ENCODE assay signal across 10 cellular contexts in genomic region chr1:44777547-44777946, GRCh38. TPM values are rescaled to one million over a fixed set of nuclear protein-coding genes. Genes with fewer than 3 reads are reported as not detected.
DNase-seq lines count a peak whose midpoint lies in the region; FAIRE-seq and TF ChIP-seq lines count a peak whose summit lies in the region.
"Had no signal": no experiment of that assay in that cellular context is flagged by ENCODE, and none has a peak within 500 bp of the region (broad histone marks: within the 10 kb centered on the region; RNA-seq: fewer than 3 reads in every experiment).

No MANE protein-coding gene starts in this region.

- no peak for TF ChIP-seq RAD21 in H1 (IDR thresholded peaks at IDR 0.05 in 1 of 2, conservative IDR thresholded peaks at IDR 0.05 in 1 of 2; ENCODE audit: low read depth in 2 of 2, low read length in 2 of 2)

- H3K9ac ChIP-seq in H1 (replicated peaks in 1 of 4; ENCODE audit: extremely low read depth in 1 of 4, low read depth in 3 of 4, low read length in 3 of 4) = peak overlapping the region in 3 of 4 experiments; percentile 1 to 97 (median 58); a peak in 3 of 7 replicates

- H3K4me2 ChIP-seq in H1 (ENCODE audit: insufficient read depth in 1 of 2, low read depth in 2 of 2, low read length in 2 of 2) = peak overlapping the region; percentile 93 to 98

- peaks cover 16% of the 10 kb centered on the region for H3K23me2 ChIP-seq in H1 (ENCODE audit: low read depth, low read length)

- H3K4me1 ChIP-seq in H1 (replicated peaks in 1 of 4; ENCODE audit: control insufficient read depth in 3 of 4, insufficient read depth in 4 of 4, low read length in 3 of 4) (peaks cover 0 to 8% (median 2%) of the 10 kb centered on the region in 4 experiments; a peak in 5 of 7 replicates), ascending aorta (peaks cover 8 to 9% of the 10 kb centered on the region in 2 donors)

- peak overlapping the region; percentile 53; the same call in 1 of the 2 replicates for H4K8ac ChIP-seq in H1 (ENCODE audit: extremely low read depth, insufficient read depth, low read length)

- TF ChIP-seq POLR2A in H1 (IDR thresholded peaks at IDR 0.05; ENCODE audit: control extremely low read depth in 1 of 2, low read depth in 2 of 2, low read length in 2 of 2) = no peak

- no peak overlapping the region for H2BK20ac ChIP-seq in H1 (ENCODE audit: low read length)

- H3K4me1 Mint-ChIP-seq in T-helper 2 cell treated with Interferon-gamma antibody and Interleukin-4, amounts not matched to agents 5 μg/mL and 100 μg/mL, for 36 hours (ENCODE audit: low read depth) = peaks cover 31% of the 10 kb centered on the region
- peaks cover 18% of the 10 kb centered on the region for H3K4me1 Mint-ChIP-seq in progenitor cell of endocrine pancreas (ENCODE audit: low read depth)

- H3K23ac ChIP-seq in H1 (ENCODE audit: insufficient read length) = no peak overlapping the region

- no peak for TF ChIP-seq EP300 in H1 (IDR thresholded peaks at IDR 0.05; ENCODE audit: borderline replicate concordance in 1 of 2, low read depth in 2 of 2, low read length in 2 of 2)

- H3K9me3 ChIP-seq in H1 (ENCODE audit: insufficient read depth in 2 of 2, low read depth in 1 of 2, low read length in 1 of 2) (no peaks in the 10 kb centered on the region), ascending aorta (no peaks in the 10 kb centered on the region)

- H2BK120ac ChIP-seq in H1 (replicated peaks; ENCODE audit: low read depth, low read length) = no peak overlapping the region

- POLR2A ChIA-PET in RWPE1 (lab: Yijun Ruan, JAX; ENCODE audit: low non-redundant PET) (no interaction called here), H1 (lab: Charles Lee; ENCODE audit: partially characterized antibody) (interaction anchor here (0.6 to 23.6 kb wide), 18 partner anchors 8 to 735 kb away, joined by 3 to 428 read pairs (median 16); partner anchors contain the start of genes BEST4, BTBD19, DYNLT4 and HECTD3)

- H3K4me3 ChIP-seq in H1 (ENCODE audit: extremely low read depth in 1 of 4, insufficient read depth in 2 of 4, low read depth in 3 of 4, low read length in 4 of 4) = peak overlapping the region in 3 of 4 experiments; percentile 68 to 95 (median 93); a peak in 4 of 8 replicates
- no peak overlapping the region for H3K4me3 ChIP-seq in ascending aorta

- H3K79me1 ChIP-seq in H1 (ENCODE audit: low read depth, low read length) = peaks cover 3% of the 10 kb centered on the region; the same call in 1 of the 2 replicates

- no peak overlapping the region for H2BK15ac ChIP-seq in H1 (ENCODE audit: low read length)

- no peak overlapping the region for H4K91ac ChIP-seq in H1 (replicated peaks; ENCODE audit: insufficient read length, low read length)

- peaks cover 15 to 33% of the 10 kb centered on the region in 2 experiments for H3K79me2 ChIP-seq in H1 (ENCODE audit: control insufficient read depth in 1 of 2, insufficient read depth in 2 of 2, low read length in 2 of 2)

- no peak for FAIRE-seq in H1 (lab: Jason Lieb, UNC)

- peak overlapping the region; percentile 8; the same call in 1 of the 2 replicates for H2BK5ac ChIP-seq in H1 (ENCODE audit: low read depth, low read length)

- no peak overlapping the region for H3K4ac ChIP-seq in H1 (replicated peaks; ENCODE audit: insufficient read length, low read depth, low read length)

- H3K36me3 ChIP-seq in H1 (ENCODE audit: control insufficient read depth in 2 of 4, insufficient read depth in 4 of 4, low read length in 3 of 4) = peaks cover 24 to 54% (median 34%) of the 10 kb centered on the region in 4 experiments
- peaks cover 20 to 43% of the 10 kb centered on the region in 2 donors for H3K36me3 ChIP-seq in ascending aorta

- H3K27me3 Mint-ChIP-seq in T-helper 2 cell treated with Interferon-gamma antibody and Interleukin-4, amounts not matched to agents 5 μg/mL and 100 μg/mL, for 36 hours (ENCODE audit: low read depth) = no peaks in the 10 kb centered on the region
- H3K27me3 Mint-ChIP-seq in progenitor cell of endocrine pancreas = no peaks in the 10 kb centered on the region

- H3K9me3 Mint-ChIP-seq in T-helper 2 cell treated with Interferon-gamma antibody and Interleukin-4, amounts not matched to agents 5 μg/mL and 100 μg/mL, for 36 hours = no peaks in the 10 kb centered on the region
- no peaks in the 10 kb centered on the region for H3K9me3 Mint-ChIP-seq in progenitor cell of endocrine pancreas (ENCODE audit: low read depth)

- H2AK5ac ChIP-seq in H1 (ENCODE audit: low read depth, low read length) = no peak overlapping the region

- CTCF ChIA-PET in RWPE1 (lab: Yijun Ruan, JAX) (interaction anchor here (0.6 kb wide), 1 partner anchor 214 kb away, joined by 5 read pairs; no protein-coding TSS in a partner anchor), H1 (lab: Charles Lee; ENCODE audit: partially characterized antibody) (interaction anchor here (0.6 to 1.2 kb wide), 2 partner anchors 12 to 557 kb away, joined by 3 to 4 read pairs; no protein-coding TSS in a partner anchor)

- no peak overlapping the region for H2AFZ ChIP-seq in H1 (ENCODE audit: low read length)

- peak overlapping the region; percentile 94 for H3K4me3 Mint-ChIP-seq in T-helper 2 cell treated with Interferon-gamma antibody and Interleukin-4, amounts not matched to agents 5 μg/mL and 100 μg/mL, for 36 hours
- peak overlapping the region; percentile 94 for H3K4me3 Mint-ChIP-seq in progenitor cell of endocrine pancreas (ENCODE audit: low read depth)

- no peak overlapping the region for H3K14ac ChIP-seq in H1 (ENCODE audit: insufficient read length)

- WGBS in H1 (ENCODE audit: extremely low coverage in 1 of 2, insufficient coverage in 1 of 2, insufficient read length in 1 of 2, insufficient replicate concordance in 2 of 2, low coverage in 1 of 2, low lambda C conversion rate in 2 of 2, missing lambda C conversion rate in 1 of 2), 2 experiments = 93% methylated on average over 14 of the region's 14 CpGs; no CpG with 5 or more reads in 1 of the 2 experiments

- peak overlapping the region; percentile 62 for H3K27ac Mint-ChIP-seq in T-helper 2 cell treated with Interferon-gamma antibody and Interleukin-4, amounts not matched to agents 5 μg/mL and 100 μg/mL, for 36 hours
- H3K27ac Mint-ChIP-seq in progenitor cell of endocrine pancreas = peak overlapping the region; percentile 91

- no peak overlapping the region for H3K56ac ChIP-seq in H1 (replicated peaks; ENCODE audit: insufficient read length, low read depth, low read length)

- no peaks in the 10 kb centered on the region for H3K27me3 ChIP-seq in H1 (replicated peaks in 1 of 4; ENCODE audit: control insufficient read depth in 3 of 4, extremely low read depth in 1 of 4, insufficient read depth in 3 of 4, low read length in 3 of 4)
- H3K27me3 ChIP-seq in ascending aorta = no peaks in the 10 kb centered on the region

- TF ChIP-seq CTCF in RWPE1 (conservative IDR thresholded peaks at IDR 0.05; ENCODE audit: low read depth) = no peak
- no peak for TF ChIP-seq CTCF in H1 (IDR thresholded peaks at IDR 0.05; ENCODE audit: control extremely low read depth in 1 of 3, insufficient read depth in 1 of 3, low read depth in 1 of 3, low read length in 3 of 3)
- no peak for TF ChIP-seq CTCF in progenitor cell of endocrine pancreas (IDR thresholded peaks at IDR 0.05; ENCODE audit: unreplicated experiment)
- no peak for TF ChIP-seq CTCF in ascending aorta (IDR thresholded peaks at IDR 0.05)

- intact Hi-C loops in ascending aorta (cut with DNase I) = loop anchor here (5.0 kb wide), 1 partner anchor 525 kb away; no protein-coding TSS in a partner anchor

- H2BK12ac ChIP-seq in H1 (ENCODE audit: low read depth, low read length) = no peak overlapping the region

- no peak for DNase-seq in T-helper 2 cell treated with Interferon-gamma antibody and Interleukin-4, amounts not matched to agents 5 μg/mL and 100 μg/mL, for 36 hours (ENCODE audit: low spot score)
- DNase-seq in T-helper 2 cell = no peak
- DNase-seq in RWPE1 (ENCODE audit: low spot score) = no peak
- DNase-seq in H1 (ENCODE audit: low read depth in 1 of 2, low spot score in 2 of 2) = no peak
- no peak for DNase-seq in progenitor cell of endocrine pancreas (ENCODE audit: low spot score, unreplicated experiment)
- no peak for DNase-seq in DMS 273 treated with DMSO at 0.1 percent for 48 hours (lab: John Stamatoyannopoulos, UW)
- DNase-seq in T1000 (lab: John Stamatoyannopoulos, UW) = no peak
- DNase-seq in ascending aorta (ENCODE audit: low spot score in 2 of 2) = no peak
- DNase-seq: amygdala, islet precursor cell had no signal

- H3K36me3 Mint-ChIP-seq in T-helper 2 cell treated with Interferon-gamma antibody and Interleukin-4, amounts not matched to agents 5 μg/mL and 100 μg/mL, for 36 hours (ENCODE audit: low read depth) = peaks cover 64% of the 10 kb centered on the region
- peaks cover 28% of the 10 kb centered on the region for H3K36me3 Mint-ChIP-seq in progenitor cell of endocrine pancreas (ENCODE audit: insufficient read depth)

- H4K20me1 ChIP-seq in H1 (replicated peaks in 1 of 2; ENCODE audit: control insufficient read depth in 1 of 2, insufficient read depth in 2 of 2, low read length in 2 of 2) = peaks cover 13 to 21% of the 10 kb centered on the region in 2 experiments

- no peak overlapping the region for H4K5ac ChIP-seq in H1 (ENCODE audit: insufficient read length, low read depth, low read length)

- H3K27ac ChIP-seq in RWPE1 (peak overlapping the region; percentile 89), H1 (ENCODE audit: low read depth, low read length) (no peak overlapping the region), ascending aorta (no peak overlapping the region)

- H3K18ac ChIP-seq in H1 (ENCODE audit: extremely low read depth, low read length) = no peak overlapping the region

RNA-seq across cellular contexts. Expression of gene RPS8, which starts 2.2 kb away (rescaled TPM):
- 2,387 and 2,407 TPM in 2 replicates for total RNA-seq in H1 (2021; fragmentation: NEBNext Ultra II Directional; extraction: Animal tissue kit (Norgen Biotek cat#: 25700))
- polyA plus RNA-seq in H1 (2011; rRNA removed) = 2,239 and 2,261 TPM in 2 replicates
- polyA plus RNA-seq in H1 (2011; cell fraction: cytosol; rRNA removed) = 3,193 TPM
- polyA plus RNA-seq in H1 (2011; cell fraction: nucleus; rRNA removed) = 1,937 TPM
- 2,656 to 3,207 TPM (median 2,890 TPM) in 4 replicates for polyA plus RNA-seq in H1 (2012, experiment 1 of 2)
- 2,335 TPM for polyA plus RNA-seq in H1 (2012, experiment 2 of 2)
- polyA plus RNA-seq in H1 (2013, experiment 1 of 2) = 6,208 TPM
- polyA plus RNA-seq in H1 (2013, experiment 2 of 2) = 6,380 TPM
- 576 and 640 TPM in 2 replicates for polyA minus RNA-seq in H1 (2011; rRNA and poly(A)+ RNA removed)
- 767 TPM for polyA minus RNA-seq in H1 (2011; cell fraction: cytosol; rRNA and poly(A)+ RNA removed)
- polyA minus RNA-seq in H1 (2011; cell fraction: nucleus; rRNA and poly(A)+ RNA removed) = 598 TPM
- total RNA-seq in progenitor cell of endocrine pancreas = 1,808 and 1,842 TPM in 2 replicates
- total RNA-seq in ascending aorta = 1,693 TPM

RNA-seq across cellular contexts. Expression of gene BEST4, which starts 10.4 kb away (rescaled TPM):
- 0.80 and 1.4 TPM in 2 replicates for total RNA-seq in H1 (2021; fragmentation: NEBNext Ultra II Directional; extraction: Animal tissue kit (Norgen Biotek cat#: 25700))
- polyA plus RNA-seq in H1 (2011; rRNA removed) = 0.76 and 0.86 TPM in 2 replicates
- polyA plus RNA-seq in H1 (2011; cell fraction: cytosol; rRNA removed) = 1.1 TPM
- polyA plus RNA-seq in H1 (2011; cell fraction: nucleus; rRNA removed) = 1.6 TPM
- polyA plus RNA-seq in H1 (2012, experiment 1 of 2) = 1.1 to 1.7 TPM (median 1.3 TPM) in 4 replicates
- polyA plus RNA-seq in H1 (2012, experiment 2 of 2) = 0.97 TPM
- polyA plus RNA-seq in H1 (2013, experiment 1 of 2) = 0.95 TPM
- 0.72 TPM for polyA plus RNA-seq in H1 (2013, experiment 2 of 2)
- 0.24 and 0.25 TPM in 2 replicates for polyA minus RNA-seq in H1 (2011; rRNA and poly(A)+ RNA removed)
- polyA minus RNA-seq in H1 (2011; cell fraction: cytosol; rRNA and poly(A)+ RNA removed) = not detected
- polyA minus RNA-seq in H1 (2011; cell fraction: nucleus; rRNA and poly(A)+ RNA removed) = 0.90 TPM
- total RNA-seq in progenitor cell of endocrine pancreas (2.1 and 2.4 TPM in 2 replicates), ascending aorta (not detected)

RNA-seq across cellular contexts. Expression of gene PLK3, which starts 22.6 kb away (rescaled TPM):
- total RNA-seq in H1 (2021; fragmentation: NEBNext Ultra II Directional; extraction: Animal tissue kit (Norgen Biotek cat#: 25700)) = 7.9 and 9.7 TPM in 2 replicates
- 12.3 and 21.9 TPM in 2 replicates for polyA plus RNA-seq in H1 (2011; rRNA removed)
- 10.6 TPM for polyA plus RNA-seq in H1 (2011; cell fraction: cytosol; rRNA removed)
- 64.2 TPM for polyA plus RNA-seq in H1 (2011; cell fraction: nucleus; rRNA removed)
- 4.9 to 9.1 TPM (median 8.2 TPM) in 4 replicates for polyA plus RNA-seq in H1 (2012, experiment 1 of 2)
- polyA plus RNA-seq in H1 (2012, experiment 2 of 2) = 6.9 TPM
- 7.1 TPM for polyA plus RNA-seq in H1 (2013, experiment 1 of 2)
- 6.4 TPM for polyA plus RNA-seq in H1 (2013, experiment 2 of 2)
- polyA minus RNA-seq in H1 (2011; rRNA and poly(A)+ RNA removed) = 5.2 and 7.1 TPM in 2 replicates
- polyA minus RNA-seq in H1 (2011; cell fraction: cytosol; rRNA and poly(A)+ RNA removed) = 3.7 TPM
- 18.2 TPM for polyA minus RNA-seq in H1 (2011; cell fraction: nucleus; rRNA and poly(A)+ RNA removed)
- total RNA-seq in progenitor cell of endocrine pancreas = 11.8 and 13.3 TPM in 2 replicates
- 107 TPM for total RNA-seq in ascending aorta

RNA-seq across cellular contexts. Expression of gene DYNLT4, which starts 29.6 kb away (rescaled TPM):
- total RNA-seq in H1 (2021; fragmentation: NEBNext Ultra II Directional; extraction: Animal tissue kit (Norgen Biotek cat#: 25700)) = not detected in 2 replicates
- 0.19 and 0.29 TPM in 2 replicates for polyA plus RNA-seq in H1 (2011; rRNA removed)
- polyA plus RNA-seq in H1 (2011; cell fraction: cytosol; rRNA removed) = 0.16 TPM
- polyA plus RNA-seq in H1 (2011; cell fraction: nucleus; rRNA removed) = not detected
- polyA plus RNA-seq in H1 (2012, experiment 1 of 2) = not detected in 4 replicates
- polyA plus RNA-seq in H1 (2012, experiment 2 of 2) = not detected
- polyA plus RNA-seq in H1 (2013, experiment 1 of 2) = not detected
- polyA plus RNA-seq in H1 (2013, experiment 2 of 2) = not detected
- not detected in 2 replicates for polyA minus RNA-seq in H1 (2011; rRNA and poly(A)+ RNA removed)
- polyA minus RNA-seq in H1 (2011; cell fraction: cytosol; rRNA and poly(A)+ RNA removed) = not detected
- 4.1 TPM for polyA minus RNA-seq in H1 (2011; cell fraction: nucleus; rRNA and poly(A)+ RNA removed)
- 0.55 and 0.79 TPM in 2 replicates for total RNA-seq in progenitor cell of endocrine pancreas
- total RNA-seq in ascending aorta = not detected

RNA-seq across cellular contexts. Expression of gene BTBD19, which starts 30.8 kb away (rescaled TPM):
- total RNA-seq in H1 (2021; fragmentation: NEBNext Ultra II Directional; extraction: Animal tissue kit (Norgen Biotek cat#: 25700)) = 1.1 and 1.5 TPM in 2 replicates
- 1.1 and 1.6 TPM in 2 replicates for polyA plus RNA-seq in H1 (2011; rRNA removed)
- 0.80 TPM for polyA plus RNA-seq in H1 (2011; cell fraction: cytosol; rRNA removed)
- 3.9 TPM for polyA plus RNA-seq in H1 (2011; cell fraction: nucleus; rRNA removed)
- 0.54 to 1.00 TPM (median 0.66 TPM) in 4 replicates for polyA plus RNA-seq in H1 (2012, experiment 1 of 2)
- 0.52 TPM for polyA plus RNA-seq in H1 (2012, experiment 2 of 2)
- 1.4 TPM for polyA plus RNA-seq in H1 (2013, experiment 1 of 2)
- polyA plus RNA-seq in H1 (2013, experiment 2 of 2) = 1.1 TPM
- polyA minus RNA-seq in H1 (2011; rRNA and poly(A)+ RNA removed) = 0.39 and 1.0 TPM in 2 replicates
- polyA minus RNA-seq in H1 (2011; cell fraction: cytosol; rRNA and poly(A)+ RNA removed) = 1.1 TPM
- 2.0 TPM for polyA minus RNA-seq in H1 (2011; cell fraction: nucleus; rRNA and poly(A)+ RNA removed)
- total RNA-seq in progenitor cell of endocrine pancreas = 26.7 and 27.5 TPM in 2 replicates
- 15.1 TPM for total RNA-seq in ascending aorta

Comparison
In these comparisons a context has a peak if more than half of its experiments do, and no peak if none do; other contexts are left out.
1. H3K4me3 ChIP-seq: peak in H1 (3 of 4); none in ascending aorta (0 of 2).